15 cellular contexts compared by ENCODE assay signal in the genomic region with DNA sequence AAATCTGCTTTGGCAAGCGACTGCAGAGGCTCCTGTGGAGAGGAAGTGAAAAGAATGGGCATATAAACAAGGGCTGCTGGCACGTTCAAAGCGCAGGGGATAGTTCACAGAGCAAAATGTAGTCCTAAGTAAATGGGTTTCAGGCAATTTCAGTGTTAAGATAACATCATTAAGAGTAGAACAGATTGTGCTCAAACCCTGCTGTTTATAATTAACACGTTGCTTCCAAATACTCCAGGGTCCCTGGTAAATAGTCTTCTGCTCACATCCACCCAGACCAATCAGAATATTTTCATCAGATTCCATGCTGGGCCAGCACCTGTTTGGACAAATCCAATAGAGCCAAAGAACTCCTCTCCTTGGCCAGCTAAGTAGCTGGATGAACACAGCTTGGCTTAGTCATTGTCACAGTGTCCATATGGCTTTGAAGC.
DNase-seq lines count a peak whose midpoint lies in the region; TF ChIP-seq lines count a peak whose summit lies in the region.
"Had no signal": no experiment of that assay in that cellular context is flagged by ENCODE, and none has a peak within 500 bp of the region (broad histone marks: within the 10 kb centered on the region; RNA-seq: fewer than 3 reads in every experiment).

No MANE protein-coding gene starts in this region.

- H3K27ac Mint-ChIP-seq in brain (peak overlapping the region in 3 of 5 experiments; percentile 36 to 77 (median 69)), osteocyte (ENCODE audit: unreplicated experiment) (peak overlapping the region; percentile 63)
- no peak overlapping the region for H3K27ac Mint-ChIP-seq in activated T-helper 2 cell treated with anti-CD3 and anti-CD28 coated beads, Interferon-gamma antibody, Interleukin-2, Interleukin-4, amounts not matched to agents 10 μg/mL and 5 μg/mL and 100 μg/mL, durations not matched to agents 14 hours and 24 hours and 36 hours
- H3K27ac Mint-ChIP-seq: activated naive CD8-positive, alpha-beta T cell had no signal

- H3K4ac ChIP-seq in neuronal stem cell (ENCODE audit: low read length): no peak overlapping the region

- H3K18ac ChIP-seq in neuronal stem cell (ENCODE audit: low read length): no peak overlapping the region

- no CpG with 5 or more reads among the region's 4 CpGs for WGBS in neuronal stem cell (ENCODE audit: extremely low coverage in 2 of 2, insufficient read length in 2 of 2, insufficient replicate concordance in 1 of 2), 2 donors

- H3K27ac ChIP-seq in RWPE1 (no peak overlapping the region), neuronal stem cell (replicated peaks; ENCODE audit: low read length) (no peak overlapping the region)
- H3K27ac ChIP-seq: ovary had no signal

- H3K4me3 Mint-ChIP-seq in brain (no peak overlapping the region), osteocyte (ENCODE audit: unreplicated experiment) (no peak overlapping the region)
- no peak overlapping the region for H3K4me3 Mint-ChIP-seq in activated T-helper 2 cell treated with anti-CD3 and anti-CD28 coated beads, Interferon-gamma antibody, Interleukin-2, Interleukin-4, amounts not matched to agents 10 μg/mL and 5 μg/mL and 100 μg/mL, durations not matched to agents 14 hours and 24 hours and 36 hours (ENCODE audit: low read depth)
- H3K4me3 Mint-ChIP-seq: activated naive CD8-positive, alpha-beta T cell had no signal

- H3K9me3 ChIP-seq in neuronal stem cell (replicated peaks in 1 of 2; ENCODE audit: control insufficient read depth in 2 of 2, insufficient read depth in 1 of 2, low read depth in 1 of 2, low read length in 2 of 2): no peaks in the 10 kb centered on the region
- H3K9me3 ChIP-seq: ovary had no signal

- POLR2A ChIA-PET in RWPE1 (lab: Yijun Ruan, JAX; ENCODE audit: low non-redundant PET): no interaction called here

- TF ChIP-seq CTCF in LNCaP clone FGC (IDR thresholded peaks at IDR 0.05; ENCODE audit: control insufficient read depth, extremely low read depth, insufficient read depth): no peak
- no peak for TF ChIP-seq CTCF in brain (conservative IDR thresholded peaks at IDR 0.05)
- no peak for TF ChIP-seq CTCF in osteocyte (IDR thresholded peaks at IDR 0.05)
- TF ChIP-seq CTCF in RWPE1 (conservative IDR thresholded peaks at IDR 0.05; ENCODE audit: low read depth): no peak

- no peak overlapping the region for H2AFZ ChIP-seq in neuronal stem cell (ENCODE audit: low read length)

- no peak overlapping the region for H4K8ac ChIP-seq in neuronal stem cell (ENCODE audit: low read depth, low read length)

- H4K91ac ChIP-seq in neuronal stem cell (ENCODE audit: low read depth, low read length, poor library complexity): no peak overlapping the region

- H3K27me3 Mint-ChIP-seq in brain (no peaks in the 10 kb centered on the region), osteocyte (ENCODE audit: unreplicated experiment) (no peaks in the 10 kb centered on the region)
- no peaks in the 10 kb centered on the region for H3K27me3 Mint-ChIP-seq in activated T-helper 2 cell treated with anti-CD3 and anti-CD28 coated beads, Interferon-gamma antibody, Interleukin-2, Interleukin-4, amounts not matched to agents 10 μg/mL and 5 μg/mL and 100 μg/mL, durations not matched to agents 14 hours and 24 hours and 36 hours (ENCODE audit: low read depth)
- H3K27me3 Mint-ChIP-seq: activated naive CD8-positive, alpha-beta T cell had no signal

- peaks cover 0 to 2% of the 10 kb centered on the region in 2 donors for H3K4me1 ChIP-seq in neuronal stem cell (ENCODE audit: control insufficient read depth in 2 of 2, insufficient read depth in 1 of 2, low read depth in 1 of 2, low read length in 2 of 2)

- DNase-seq in LNCaP clone FGC (ENCODE audit: low read depth) (peak; percentile 67), NCI-H446 treated with DMSO at 0.1 percent for 48 hours (lab: John Stamatoyannopoulos, UW) (peak; percentile 98), osteocyte (ENCODE audit: extremely low spot score, unreplicated experiment) (no peak), RWPE1 (ENCODE audit: low spot score) (no peak), neuronal stem cell (ENCODE audit: low spot score) (no peak)
- no peak for DNase-seq in activated T-helper 2 cell treated with anti-CD3 and anti-CD28 coated beads, Interferon-gamma antibody, Interleukin-2, Interleukin-4, amounts not matched to agents 10 μg/mL and 5 μg/mL and 100 μg/mL, durations not matched to agents 14 hours and 24 hours and 36 hours (ENCODE audit: low spot score)
- DNase-seq in activated CD4-positive, alpha-beta T cell treated with anti-CD3 and anti-CD28 coated beads for 1 hour: no peak
- DNase-seq: activated CD8-positive, alpha-beta memory T cell treated with anti-CD3 and anti-CD28 coated beads, Interleukin-2, amount 50 U/mL, for 4 hours; central memory CD4-positive, alpha-beta T cell; DMS79 treated with DMSO at 0.1 percent for 48 hours; NCI-H187; ovary; stimulated activated CD4-positive, alpha-beta T cell treated with anti-CD3 and anti-CD28 coated beads, Interleukin-12 subunit alpha, Interleukin-12 subunit beta, amount 100 ng/mL, for 4 hours had no signal

- no peak overlapping the region for H3K14ac ChIP-seq in neuronal stem cell (ENCODE audit: low read length)

- H2BK15ac ChIP-seq in neuronal stem cell (ENCODE audit: low read length): no peak overlapping the region

- H2AK5ac ChIP-seq in neuronal stem cell (ENCODE audit: low read depth, low read length): no peak overlapping the region

- CTCF ChIA-PET in RWPE1 (lab: Yijun Ruan, JAX): no interaction called here

- H2BK120ac ChIP-seq in neuronal stem cell (ENCODE audit: low read depth, low read length): no peak overlapping the region

- peaks cover 2 to 50% of the 10 kb centered on the region in 2 donors for H3K36me3 ChIP-seq in neuronal stem cell (replicated peaks in 1 of 2; ENCODE audit: control insufficient read depth in 2 of 2, insufficient read depth in 2 of 2, low read length in 2 of 2)
- H3K36me3 ChIP-seq: ovary had no signal

- no peaks in the 10 kb centered on the region for H3K9me3 Mint-ChIP-seq in brain
- peaks cover 16% of the 10 kb centered on the region for H3K9me3 Mint-ChIP-seq in osteocyte (ENCODE audit: unreplicated experiment)
- no peaks in the 10 kb centered on the region for H3K9me3 Mint-ChIP-seq in activated T-helper 2 cell treated with anti-CD3 and anti-CD28 coated beads, Interferon-gamma antibody, Interleukin-2, Interleukin-4, amounts not matched to agents 10 μg/mL and 5 μg/mL and 100 μg/mL, durations not matched to agents 14 hours and 24 hours and 36 hours

- H3K4me3 ChIP-seq in LNCaP clone FGC (ENCODE audit: low read depth, low read length): no peak overlapping the region
- no peak overlapping the region for H3K4me3 ChIP-seq in neuronal stem cell (ENCODE audit: low read length in 2 of 2)
- H3K4me3 ChIP-seq: ovary had no signal

- no peaks in the 10 kb centered on the region for H3K79me1 ChIP-seq in neuronal stem cell (ENCODE audit: low read depth, low read length)

- no peak overlapping the region for H3K9ac ChIP-seq in neuronal stem cell (ENCODE audit: low read depth, low read length, poor library complexity)

- peaks cover 26% of the 10 kb centered on the region for H3K4me1 Mint-ChIP-seq in brain
- peaks cover 10% of the 10 kb centered on the region for H3K4me1 Mint-ChIP-seq in osteocyte (ENCODE audit: unreplicated experiment)
- H3K4me1 Mint-ChIP-seq in activated T-helper 2 cell treated with anti-CD3 and anti-CD28 coated beads, Interferon-gamma antibody, Interleukin-2, Interleukin-4, amounts not matched to agents 10 μg/mL and 5 μg/mL and 100 μg/mL, durations not matched to agents 14 hours and 24 hours and 36 hours (ENCODE audit: low read depth): no peaks in the 10 kb centered on the region

- peaks cover 43% of the 10 kb centered on the region for H3K36me3 Mint-ChIP-seq in brain
- peaks cover 34% of the 10 kb centered on the region for H3K36me3 Mint-ChIP-seq in osteocyte (ENCODE audit: unreplicated experiment)
- peaks cover 40% of the 10 kb centered on the region for H3K36me3 Mint-ChIP-seq in activated T-helper 2 cell treated with anti-CD3 and anti-CD28 coated beads, Interferon-gamma antibody, Interleukin-2, Interleukin-4, amounts not matched to agents 10 μg/mL and 5 μg/mL and 100 μg/mL, durations not matched to agents 14 hours and 24 hours and 36 hours (ENCODE audit: low read depth)

- intact Hi-C loops in activated T-helper 2 cell treated with anti-CD3 and anti-CD28 coated beads, Interferon-gamma antibody, Interleukin-2, Interleukin-4, amounts not matched to agents 10 μg/mL and 5 μg/mL and 100 μg/mL, durations not matched to agents 14 hours and 24 hours and 36 hours (cut with micrococcal nuclease): no loop called here

- H3K4me2 ChIP-seq in neuronal stem cell (ENCODE audit: insufficient read depth, low read length, poor library complexity, severe bottlenecking): no peak overlapping the region

- no peak overlapping the region for H2BK12ac ChIP-seq in neuronal stem cell (ENCODE audit: low read length)

- H2BK5ac ChIP-seq in neuronal stem cell (ENCODE audit: low read length): no peak overlapping the region

- no peak overlapping the region for H3K23ac ChIP-seq in neuronal stem cell (ENCODE audit: low read depth, low read length, poor library complexity)

- no peaks in the 10 kb centered on the region for H3K27me3 ChIP-seq in neuronal stem cell (ENCODE audit: control insufficient read depth in 3 of 3, insufficient read depth in 3 of 3, low read depth in 1 of 3, low read length in 3 of 3)
- H3K27me3 ChIP-seq: ovary had no signal

Comparison
In these comparisons a context has a peak if more than half of its experiments do, and no peak if none do; other contexts are left out.
1. DNase-seq: peak in LNCaP clone FGC (single experiment) and NCI-H446 treated with DMSO at 0.1 percent for 48 hours (single experiment); none in osteocyte (single experiment), RWPE1 (single experiment), activated T-helper 2 cell treated with anti-CD3 and anti-CD28 coated beads, Interferon-gamma antibody, Interleukin-2, Interleukin-4, amounts not matched to agents 10 μg/mL and 5 μg/mL and 100 μg/mL, durations not matched to agents 14 hours and 24 hours and 36 hours (single experiment), activated CD4-positive, alpha-beta T cell treated with anti-CD3 and anti-CD28 coated beads for 1 hour (single experiment) and neuronal stem cell (single experiment).